30 cellular contexts compared by ENCODE assay signal in genomic region chr12:71797506-71797905, GRCh38.
"Had no signal": no experiment of that assay in that cellular context is flagged by ENCODE, and none has a peak within 500 bp of the region (broad histone marks: within the 10 kb centered on the region; RNA-seq: fewer than 3 reads in every experiment).

No MANE protein-coding gene starts in this region.

- H3K36me3 ChIP-seq: colonic mucosa, gastrocnemius medialis, right atrium auricular region, tibial nerve, WERI-Rb-1 had no signal

- H3K27me3 ChIP-seq: colonic mucosa, gastrocnemius medialis, right atrium auricular region, tibial nerve had no signal

- ATAC-seq: activated naive CD4-positive, alpha-beta T cell treated with anti-CD3 and anti-CD28 coated beads, Interleukin-2, amount 50 U/mL, for 72 hours; gastrocnemius medialis; left colon; naive thymus-derived CD8-positive, alpha-beta T cell had no signal

- H3K4me3 ChIP-seq: colonic mucosa, gastrocnemius medialis, psoas muscle, right atrium auricular region, tibial nerve had no signal

- H3K4me3 Mint-ChIP-seq: activated CD4-positive, alpha-beta memory T cell treated with anti-CD3 and anti-CD28 coated beads, Interleukin-2, amount 10 ng/mL, durations not matched to agents 7 days and 5 days; activated CD4-positive, alpha-beta T cell treated with anti-CD3 and anti-CD28 coated beads, Interleukin-2, amount 10 ng/mL, durations not matched to agents 7 days and 5 days; activated T-cell treated with anti-CD3 and anti-CD28 coated beads, Interleukin-2, amount 50 U/mL, for 24 hours; memory B cell; naive thymus-derived CD8-positive, alpha-beta T cell; neural crest cell; T-helper 1 cell treated with Interleukin-12 subunit alpha and Interleukin-12 subunit beta and Interleukin-4 antibody, amounts not matched to agents 30 μg/mL and 1 μg/mL, for 36 hours had no signal

- H3K9me3 Mint-ChIP-seq: activated CD4-positive, alpha-beta memory T cell treated with anti-CD3 and anti-CD28 coated beads, Interleukin-2, amount 10 ng/mL, durations not matched to agents 7 days and 5 days; activated CD4-positive, alpha-beta T cell treated with anti-CD3 and anti-CD28 coated beads, Interleukin-2, amount 10 ng/mL, durations not matched to agents 7 days and 5 days; activated naive CD4-positive, alpha-beta T cell treated with anti-CD3 and anti-CD28 coated beads, Interleukin-2, amount 50 U/mL, for 72 hours; activated T-cell treated with anti-CD3 and anti-CD28 coated beads, Interleukin-2, amount 50 U/mL, for 24 hours; naive thymus-derived CD8-positive, alpha-beta T cell; neural crest cell; T-helper 1 cell treated with Interleukin-12 subunit alpha and Interleukin-12 subunit beta and Interleukin-4 antibody, amounts not matched to agents 30 μg/mL and 1 μg/mL, for 36 hours had no signal

- H3K9me3 ChIP-seq: colonic mucosa, gastrocnemius medialis, psoas muscle, right atrium auricular region, tibial nerve had no signal

- DNase-seq: activated CD4-positive, alpha-beta memory T cell treated with anti-CD3 and anti-CD28 coated beads, Interleukin-2, amount 10 ng/mL, durations not matched to agents 7 days and 5 days; activated CD4-positive, alpha-beta T cell treated with anti-CD3 and anti-CD28 coated beads, Interleukin-2, amount 10 ng/mL, durations not matched to agents 7 days and 5 days; activated CD4-positive, CD25-positive, alpha-beta regulatory T cell treated with anti-CD3 and anti-CD28 coated beads, Interleukin-2, amount 50 U/mL, for 72 hours; activated CD8-positive, alpha-beta memory T cell treated with anti-CD3 and anti-CD28 coated beads, Interleukin-2, amount 50 U/mL, for 48 hours; activated T-cell treated with anti-CD3 and anti-CD28 coated beads, Interleukin-2, amount 50 U/mL, for 24 hours; anterior cingulate cortex; cerebellar nuclear complex; colonic mucosa; effector memory CD4-positive, alpha-beta T cell; gastrocnemius medialis; glutamatergic neuron; islet precursor cell; left colon; midbrain; naive thymus-derived CD8-positive, alpha-beta T cell; occipital lobe; psoas muscle; stimulated activated CD4-positive, alpha-beta T cell treated with anti-CD3 and anti-CD28 coated beads, Interleukin-15, amount 100 ng/mL, for 24 hours; stimulated activated CD4-positive, alpha-beta T cell treated with anti-CD3 and anti-CD28 coated beads, Interleukin-2, amount 100 ng/mL, for 24 hours; stimulated activated naive CD4-positive, alpha-beta T cell; SW 1271; T-helper 9 cell; WERI-Rb-1 had no signal

- H3K27ac ChIP-seq: colonic mucosa, gastrocnemius medialis, parathyroid adenoma, psoas muscle, right atrium auricular region, tibial nerve, WERI-Rb-1 had no signal

- H3K36me3 Mint-ChIP-seq: activated naive CD4-positive, alpha-beta T cell treated with anti-CD3 and anti-CD28 coated beads, Interleukin-2, amount 50 U/mL, for 72 hours; memory B cell; naive thymus-derived CD8-positive, alpha-beta T cell had no signal

- H3K9ac ChIP-seq: parathyroid adenoma had no signal

- H3K4me1 ChIP-seq: colonic mucosa, gastrocnemius medialis, parathyroid adenoma, psoas muscle, right atrium auricular region, tibial nerve had no signal

- H3K4me1 Mint-ChIP-seq: activated CD4-positive, alpha-beta memory T cell treated with anti-CD3 and anti-CD28 coated beads, Interleukin-2, amount 10 ng/mL, durations not matched to agents 7 days and 5 days; activated CD4-positive, alpha-beta T cell treated with anti-CD3 and anti-CD28 coated beads, Interleukin-2, amount 10 ng/mL, durations not matched to agents 7 days and 5 days; naive thymus-derived CD8-positive, alpha-beta T cell; neural crest cell had no signal

- H3K27ac Mint-ChIP-seq: activated CD4-positive, alpha-beta memory T cell treated with anti-CD3 and anti-CD28 coated beads, Interleukin-2, amount 10 ng/mL, durations not matched to agents 7 days and 5 days; activated CD4-positive, alpha-beta T cell treated with anti-CD3 and anti-CD28 coated beads, Interleukin-2, amount 10 ng/mL, durations not matched to agents 7 days and 5 days; activated T-cell treated with anti-CD3 and anti-CD28 coated beads, Interleukin-2, amount 50 U/mL, for 24 hours; memory B cell; naive thymus-derived CD8-positive, alpha-beta T cell; T-helper 1 cell treated with Interleukin-12 subunit alpha and Interleukin-12 subunit beta and Interleukin-4 antibody, amounts not matched to agents 30 μg/mL and 1 μg/mL, for 36 hours had no signal

- H3K27me3 Mint-ChIP-seq: activated CD4-positive, alpha-beta memory T cell treated with anti-CD3 and anti-CD28 coated beads, Interleukin-2, amount 10 ng/mL, durations not matched to agents 7 days and 5 days; activated CD4-positive, alpha-beta T cell treated with anti-CD3 and anti-CD28 coated beads, Interleukin-2, amount 10 ng/mL, durations not matched to agents 7 days and 5 days; activated T-cell treated with anti-CD3 and anti-CD28 coated beads, Interleukin-2, amount 50 U/mL, for 24 hours; memory B cell; naive thymus-derived CD8-positive, alpha-beta T cell had no signal
